Comparison of ENCODE assay signal across 9 cellular contexts in genomic region chr1:7993593-7994479, GRCh38. TPM values are rescaled to one million over a fixed set of nuclear protein-coding genes. Genes with fewer than 3 reads are reported as not detected.
DNase-seq lines count a peak whose midpoint lies in the region; ATAC-seq, FAIRE-seq and TF ChIP-seq lines count a peak whose summit lies in the region.
"Had no signal": no experiment of that assay in that cellular context is flagged by ENCODE, and none has a peak within 500 bp of the region (broad histone marks: within the 10 kb centered on the region; RNA-seq: fewer than 3 reads in every experiment).

No MANE protein-coding gene starts in this region.

- H3K4me1 Mint-ChIP-seq in T-helper 17 cell, result peaks cover 2% of the 10 kb centered on the region

- H3K27ac Mint-ChIP-seq in T-helper 17 cell, result no peak overlapping the region

- no peak overlapping the region for H3K56ac ChIP-seq in IMR-90 (ENCODE audit: extremely low read depth, insufficient read depth, low read length)

- H3K18ac ChIP-seq in IMR-90 (ENCODE audit: low read depth, low read length), result peak overlapping the region; percentile 91

- ATAC-seq in GM21619 (IDR thresholded peaks at IDR 0.05; ENCODE audit: unreplicated experiment) (peak; percentile 82), IMR-90 (ENCODE audit: low read depth) (peak; percentile 82), T-helper 17 cell (no peak), HG03196 (IDR thresholded peaks at IDR 0.05; ENCODE audit: unreplicated experiment) (no peak)

- peak overlapping the region; percentile 84 for H2BK5ac ChIP-seq in IMR-90 (ENCODE audit: low read depth, low read length, poor library complexity, severe bottlenecking)

- H3K79me1 ChIP-seq in IMR-90 (ENCODE audit: low read depth in 1 of 2, low read length in 2 of 2), result peaks cover 0 to 6% of the 10 kb centered on the region in 2 experiments; a peak in 2 of 4 replicates

- TF ChIP-seq RAD21 in IMR-90 (IDR thresholded peaks at IDR 0.05; ENCODE audit: low read length), result no peak

- H3K27ac ChIP-seq in IMR-90 (ENCODE audit: insufficient read depth, low read length), result peak overlapping the region; percentile 85
- H3K27ac ChIP-seq: hepatocyte had no signal

- no peak overlapping the region for H3K9ac ChIP-seq in IMR-90 (ENCODE audit: low read depth, low read length)

- TF ChIP-seq POLR2A in GM12891 (IDR thresholded peaks at IDR 0.05; ENCODE audit: low read depth, low read length), result no peak
- no peak for TF ChIP-seq POLR2A in IMR-90 (IDR thresholded peaks at IDR 0.05; ENCODE audit: low read depth, low read length)

- BruUV-seq in IMR-90 (replicated peaks; lab: Mats Ljungman, UMichigan), result no TSS peak

- no peak overlapping the region for H3K23ac ChIP-seq in IMR-90 (ENCODE audit: low read depth, low read length)

- H3K36me3 ChIP-seq in IMR-90 (ENCODE audit: control insufficient read depth, insufficient read depth, low read length), result no peaks in the 10 kb centered on the region

- peak overlapping the region; percentile 76 for H3K4ac ChIP-seq in IMR-90 (ENCODE audit: low read depth, low read length)

- H2AK9ac ChIP-seq in IMR-90 (replicated peaks; ENCODE audit: low read depth, low read length, poor library complexity), result peak overlapping the region; percentile 44

- peak overlapping the region; percentile 99; the same call in 2 of the 3 replicates for H2BK15ac ChIP-seq in IMR-90 (ENCODE audit: low read depth, low read length)

- no peaks in the 10 kb centered on the region for H3K27me3 ChIP-seq in IMR-90 (ENCODE audit: control insufficient read depth, insufficient read depth, low read length)
- H3K27me3 ChIP-seq: hepatocyte had no signal

- POLR2A ChIA-PET in IMR-90 (lab: Charles Lee; ENCODE audit: unreplicated experiment), result no interaction called here

- H3K4me2 ChIP-seq in IMR-90 (ENCODE audit: low read depth, low read length), result peak overlapping the region; percentile 4; the same call in 1 of the 2 replicates
- H3K4me2 ChIP-seq: hepatocyte had no signal

- FAIRE-seq in GM12891 (lab: Jason Lieb, UNC) (peak; percentile 84), urothelium cell line (lab: Jason Lieb, UNC) (no peak)

- H3K4me1 ChIP-seq in IMR-90 (ENCODE audit: control insufficient read depth, insufficient read depth, low read length), result peaks cover 9% of the 10 kb centered on the region

- WGBS in IMR-90 (ENCODE audit: extremely low coverage in 2 of 2, insufficient read length in 1 of 2), 2 experiments, result 100% methylated on average over 4 of the region's 19 CpGs; no CpG with 5 or more reads in 1 of the 2 experiments

- peaks cover 2% of the 10 kb centered on the region for H3K36me3 Mint-ChIP-seq in T-helper 17 cell (ENCODE audit: low read depth)

- intact Hi-C loops in IMR-90 (cut with micrococcal nuclease), result no loop called here

- no peaks in the 10 kb centered on the region for H3K27me3 Mint-ChIP-seq in T-helper 17 cell

- peak overlapping the region; percentile 86 for H2AK5ac ChIP-seq in IMR-90 (ENCODE audit: low read depth, low read length)

- no peaks in the 10 kb centered on the region for H4K20me1 ChIP-seq in IMR-90 (ENCODE audit: insufficient read depth, low read length)

- CTCF ChIA-PET in IMR-90 (lab: Yijun Ruan, JAX), result interaction anchor here (0.7 kb wide), 1 partner anchor 12 kb away, joined by 3 read pairs; no protein-coding TSS in a partner anchor

- H3K9me3 ChIP-seq in IMR-90 (ENCODE audit: control insufficient read depth, insufficient read depth, low read length) (no peaks in the 10 kb centered on the region), T-helper 17 cell (ENCODE audit: control insufficient read depth, low read length, poor library complexity, severe bottlenecking) (no peaks in the 10 kb centered on the region)

- in situ Hi-C loops in IMR-90 (cut with MboI; ENCODE audit: low sequenced_read_pairs), result loop anchor here (25.0 kb wide), 3 partner anchors 568 to 868 kb away; no protein-coding TSS in a partner anchor

- DNase-seq in GM12891 (ENCODE audit: insufficient read length, low spot score) (no peak), IMR-90 (peak; percentile 95), glomerular visceral epithelial cell (ENCODE audit: extremely low spot score) (peak; percentile 50), T-helper 17 cell (no peak), urothelium cell line (ENCODE audit: low spot score) (no peak), dedifferentiated amniotic fluid mesenchymal stem cell (ENCODE audit: extremely low spot score) (no peak)

- H4K91ac ChIP-seq in IMR-90 (ENCODE audit: insufficient read depth, low read depth, low read length), result peak overlapping the region; percentile 69

- peak overlapping the region; percentile 76; the same call in 1 of the 2 replicates for H4K5ac ChIP-seq in IMR-90 (ENCODE audit: low read depth, low read length)

- H3K4me3 ChIP-seq in IMR-90 (ENCODE audit: insufficient read depth, low read depth, low read length), result no peak overlapping the region
- H3K4me3 ChIP-seq: hepatocyte had no signal

- H2BK20ac ChIP-seq in IMR-90 (ENCODE audit: low read depth, low read length), result peak overlapping the region; percentile 97

- H4K8ac ChIP-seq in IMR-90 (ENCODE audit: low read depth in 2 of 2, low read length in 2 of 2), result peak overlapping the region; percentile 9 to 80

- no peak for TF ChIP-seq CTCF in IMR-90 (conservative IDR thresholded peaks at IDR 0.05; ENCODE audit: low read depth, low read length)

- peak overlapping the region; percentile 84 for H2BK120ac ChIP-seq in IMR-90 (ENCODE audit: low read depth, low read length)

- no peak overlapping the region for H3K4me3 Mint-ChIP-seq in T-helper 17 cell

- dilution Hi-C loops in IMR-90 (cut with HindIII; ENCODE audit: low sequenced_read_pairs, unreplicated experiment), result no loop called here

- peaks cover 4% of the 10 kb centered on the region for H3K9me1 ChIP-seq in IMR-90 (ENCODE audit: insufficient read depth, low read length)

- H3K14ac ChIP-seq in IMR-90 (replicated peaks; ENCODE audit: low read depth, low read length), result peak overlapping the region; percentile 56; the same call in 1 of the 2 replicates

- H2AFZ ChIP-seq in IMR-90 (replicated peaks; ENCODE audit: low read length, poor library complexity), result peak overlapping the region; percentile 40
- H2AFZ ChIP-seq: hepatocyte had no signal

TF ChIP-seq in GM12891, 5 proteins besides CTCF, POLR2A, EP300 and RAD21:
- TF ChIP-seq POU2F2 (IDR thresholded peaks at IDR 0.05; ENCODE audit: low read depth, low read length) (peak; percentile 61; the same call in 1 of the 2 replicates), TAF1 (IDR thresholded peaks at IDR 0.05; ENCODE audit: low read depth, low read length) (no peak), PAX5 (IDR thresholded peaks at IDR 0.05; ENCODE audit: insufficient read depth, low read length, severe bottlenecking) (no peak), SPI1 (IDR thresholded peaks at IDR 0.05; ENCODE audit: low read depth, low read length) (0 out of 2 replicates have a peak, but pooled peaks have one; percentile 16), POLR2AphosphoS5 (IDR thresholded peaks at IDR 0.05; ENCODE audit: low read depth, low read length) (no peak)
TF ChIP-seq in GM12891: peak in this region for 2.

TF ChIP-seq in IMR-90, 13 proteins besides CTCF, POLR2A, EP300 and RAD21:
- TF ChIP-seq RCOR1 (IDR thresholded peaks at IDR 0.05; ENCODE audit: insufficient replicate concordance, low read length) (no peak), FOS (IDR thresholded peaks at IDR 0.05; ENCODE audit: low read depth, low read length) (peak; percentile 52; the same call in 1 of the 2 replicates), NFE2L2 (IDR thresholded peaks at IDR 0.05; ENCODE audit: low read depth, low read length) (peak; percentile 81), MAFK (IDR thresholded peaks at IDR 0.05; ENCODE audit: low read depth, low read length) (peak; percentile 73), SMC3 (IDR thresholded peaks at IDR 0.05; ENCODE audit: low read depth, low read length) (no peak), ELK1 (IDR thresholded peaks at IDR 0.05; ENCODE audit: borderline replicate concordance, low read depth, low read length) (no peak), USF2 (IDR thresholded peaks at IDR 0.05; ENCODE audit: low read depth, low read length) (no peak)

RNA-seq across cellular contexts. Expression of gene ERRFI1, which starts 32.3 kb away (rescaled TPM):
- polyA plus RNA-seq in GM12891 (2012; ENCODE audit: low read depth, missing spikeins), result 3.6 TPM
- 101 and 106 TPM in 2 replicates for total RNA-seq in IMR-90 (2012; rRNA removed)
- polyA plus RNA-seq in IMR-90 (2012; rRNA removed), result 102 and 145 TPM in 2 replicates
- 66.7 and 88.3 TPM in 2 replicates for polyA plus RNA-seq in IMR-90 (2012; cell fraction: cytosol; rRNA removed)
- polyA plus RNA-seq in IMR-90 (2012; cell fraction: nucleus; rRNA removed; ENCODE audit: low replicate concordance), result 50.7 and 405 TPM in 2 replicates
- total RNA-seq in T-helper 17 cell, result 1 to 10 TPM; 1.1 to 1.8 TPM

RNA-seq across cellular contexts. Expression of gene PARK7, which starts 32.3 kb away (rescaled TPM):
- 566 TPM for polyA plus RNA-seq in GM12891 (2012; ENCODE audit: low read depth, missing spikeins)
- total RNA-seq in IMR-90 (2012; rRNA removed) (207 and 384 TPM in 2 replicates), T-helper 17 cell (100 to 1,000 TPM; 106 to 123 TPM)
- 348 and 357 TPM in 2 replicates for polyA plus RNA-seq in IMR-90 (2012; rRNA removed)
- 108 and 179 TPM in 2 replicates for polyA plus RNA-seq in IMR-90 (2012; cell fraction: cytosol; rRNA removed)
- polyA plus RNA-seq in IMR-90 (2012; cell fraction: nucleus; rRNA removed; ENCODE audit: low replicate concordance), result 19.8 and 112 TPM in 2 replicates

RNA-seq across cellular contexts. Expression of gene TNFRSF9, which starts 53.2 kb away (rescaled TPM):
- 3.9 TPM for polyA plus RNA-seq in GM12891 (2012; ENCODE audit: low read depth, missing spikeins)
- total RNA-seq in IMR-90 (2012; rRNA removed), result 0.56 and 0.72 TPM in 2 replicates
- polyA plus RNA-seq in IMR-90 (2012; rRNA removed), result 0.43 and 0.56 TPM in 2 replicates
- polyA plus RNA-seq in IMR-90 (2012; cell fraction: cytosol; rRNA removed), result 0.35 and 0.40 TPM in 2 replicates
- 0.09 and 0.31 TPM in 2 replicates for polyA plus RNA-seq in IMR-90 (2012; cell fraction: nucleus; rRNA removed; ENCODE audit: low replicate concordance)
- 1 to 10 TPM in 1 of 2 donors, under 1 TPM in 1; 0.50 to 1.1 TPM for total RNA-seq in T-helper 17 cell

Comparison
In these comparisons a context has a peak if more than half of its experiments do, and no peak if none do; other contexts are left out.
1. DNase-seq: peak in IMR-90 (single experiment) and glomerular visceral epithelial cell (single experiment); none in GM12891 (single experiment), T-helper 17 cell (0 of 3), urothelium cell line (single experiment) and dedifferentiated amniotic fluid mesenchymal stem cell (single experiment).
2. ATAC-seq: peak in GM21619 (single experiment) and IMR-90 (single experiment); none in T-helper 17 cell (single experiment) and HG03196 (single experiment).
3. RNA of gene ERRFI1, which starts 32.3 kb away (total RNA-seq): 101 to 106 TPM in IMR-90; 1.1 to 1.8 TPM in T-helper 17 cell; every median in the first group is over 10 times any median in the second.